In the genomic region with DNA sequence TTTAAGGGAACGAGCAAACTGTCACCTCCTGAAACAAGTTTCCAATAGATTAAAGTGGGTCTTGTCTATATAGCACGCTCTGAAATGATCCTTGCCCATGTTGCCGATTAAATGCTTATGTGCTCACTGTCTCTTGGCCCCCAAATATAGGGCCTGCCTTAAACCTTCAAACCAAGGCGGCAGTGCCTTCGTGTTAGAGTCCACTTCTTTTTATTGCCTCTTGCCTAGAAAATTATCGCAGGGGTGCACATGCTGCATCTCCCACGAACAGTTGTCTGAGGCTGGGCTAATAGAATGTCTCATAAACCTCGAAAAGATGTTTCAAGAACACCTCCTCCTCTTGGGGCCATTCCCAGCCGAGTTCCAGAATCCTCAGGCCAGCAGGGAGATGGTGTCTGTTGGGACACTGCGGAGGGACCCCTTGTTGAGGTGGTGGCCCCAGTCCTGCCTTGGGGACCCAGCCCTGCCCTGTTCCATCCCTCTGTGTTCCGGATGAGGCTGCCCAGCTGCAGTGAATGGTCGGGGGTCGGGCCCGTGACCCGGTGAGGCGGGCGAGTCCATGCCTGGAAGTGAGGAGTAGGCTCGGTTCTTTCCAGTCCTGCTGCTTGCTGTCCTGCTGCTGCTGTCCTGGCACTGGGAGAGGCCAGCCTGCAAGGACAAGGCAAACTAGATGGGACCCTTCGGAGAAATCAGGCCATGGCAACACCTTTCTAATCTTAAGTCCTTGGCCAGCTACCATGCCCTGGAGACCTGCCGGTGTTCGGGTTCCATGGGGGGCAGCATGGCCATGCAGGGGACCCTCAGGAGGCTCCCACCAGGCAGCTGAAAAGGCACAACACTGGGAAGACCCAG, we compare ENCODE assay signal across 15 cellular contexts. TPM values are rescaled to one million over a fixed set of nuclear protein-coding genes. Genes with fewer than 3 reads are reported as not detected.
A peak's percentile ranks its signal among the peaks of the same experiment; 100 is the strongest.
DNase-seq lines count a peak whose midpoint lies in the region; ATAC-seq, FAIRE-seq and TF ChIP-seq lines count a peak whose summit lies in the region.
"Had no signal": no experiment of that assay in that cellular context is flagged by ENCODE, and none has a peak within 500 bp of the region (broad histone marks: within the 10 kb centered on the region; RNA-seq: fewer than 3 reads in every experiment).

No MANE protein-coding gene starts in this region.

- H3K27ac ChIP-seq in left ventricle myocardium inferior (replicated peaks) = no peak overlapping the region
- peak overlapping the region; percentile 98 for H3K27ac ChIP-seq in Panc1 (ENCODE audit: low read length)
- H3K27ac ChIP-seq in kidney (ENCODE audit: low read depth in 2 of 2, low read length in 2 of 2) = no peak overlapping the region
- H3K27ac ChIP-seq: A549, SK-N-MC had no signal

- H3K4me1 ChIP-seq in left ventricle myocardium inferior (peaks cover 35% of the 10 kb centered on the region), Panc1 (ENCODE audit: control insufficient read depth, insufficient read depth, low read length) (peaks cover 60% of the 10 kb centered on the region), kidney (ENCODE audit: control insufficient read depth in 1 of 2, insufficient read depth in 1 of 2, low read depth in 1 of 2, low read length in 2 of 2) (peaks cover 7 to 26% of the 10 kb centered on the region in 2 donors)
- H3K4me1 ChIP-seq: A549 had no signal

- peaks cover 8% of the 10 kb centered on the region for H3K27me3 Mint-ChIP-seq in endothelial cell (ENCODE audit: unreplicated experiment)

- no peaks in the 10 kb centered on the region for H3K9me3 ChIP-seq in left ventricle myocardium inferior (replicated peaks)
- no peaks in the 10 kb centered on the region for H3K9me3 ChIP-seq in Panc1 (ENCODE audit: control insufficient read depth, insufficient read depth, low read depth, low read length)
- H3K9me3 ChIP-seq in kidney (ENCODE audit: control insufficient read depth in 1 of 2, low read length in 2 of 2) = no peaks in the 10 kb centered on the region

- ATAC-seq in left ventricle myocardium superior (no peak), Panc1 (no peak), GM19395 (IDR thresholded peaks at IDR 0.05; ENCODE audit: unreplicated experiment) (no peak), left lobe of liver (no peak)
- ATAC-seq: A549 had no signal

- H3K27me3 ChIP-seq in left ventricle myocardium inferior (ENCODE audit: low read depth) = peaks cover 36% of the 10 kb centered on the region
- no peaks in the 10 kb centered on the region for H3K27me3 ChIP-seq in Panc1 (ENCODE audit: control insufficient read depth, insufficient read depth, low read length)

- no peak overlapping the region for H3K4me3 Mint-ChIP-seq in endothelial cell (ENCODE audit: unreplicated experiment)
- H3K4me3 Mint-ChIP-seq: CD4-positive, CD25-positive, alpha-beta regulatory T cell had no signal

- no peak for TF ChIP-seq CTCF in left ventricle myocardium inferior (IDR thresholded peaks at IDR 0.05; ENCODE audit: borderline replicate concordance)
- no peak for TF ChIP-seq CTCF in Panc1 (IDR thresholded peaks at IDR 0.05)
- no peak for TF ChIP-seq CTCF in kidney (IDR thresholded peaks at IDR 0.05; ENCODE audit: borderline replicate concordance, extremely low read depth, insufficient read depth)
- TF ChIP-seq CTCF in endothelial cell (IDR thresholded peaks at IDR 0.05; ENCODE audit: unreplicated experiment) = no peak

- H3K36me3 Mint-ChIP-seq in endothelial cell (ENCODE audit: low read depth, unreplicated experiment) = no peaks in the 10 kb centered on the region
- H3K36me3 Mint-ChIP-seq: CD4-positive, CD25-positive, alpha-beta regulatory T cell had no signal

- intact Hi-C loops in left ventricle myocardium superior (cut with micrococcal nuclease) (loop anchor here (10.0 kb wide), 1 partner anchor 183 kb away; the partner anchor contains the start of gene RBBP8NL), left ventricle myocardium inferior (cut with micrococcal nuclease) (no loop called here), Panc1 (cut with micrococcal nuclease; ENCODE audit: unreplicated experiment) (loop anchor here (5.0 kb wide), 1 partner anchor 115 kb away; no protein-coding TSS in a partner anchor), kidney (cut with DNase I) (no loop called here)

- peak; percentile 10 for DNase-seq in left ventricle myocardium superior
- DNase-seq in left ventricle myocardium inferior = no peak
- no peak for DNase-seq in Panc1 (ENCODE audit: low read depth, low spot score)
- peak; percentile 71 for DNase-seq in kidney
- DNase-seq in endothelial cell (ENCODE audit: low spot score) = no peak
- no peak for DNase-seq in left lobe of liver (ENCODE audit: low spot score)
- DNase-seq: CD4-positive, CD25-positive, alpha-beta regulatory T cell; DMS53; Karpas-422; NCI-H2029 treated with DMSO at 0.1 percent for 48 hours had no signal

- in situ Hi-C loops in Panc1 (cut with HindIII; ENCODE audit: low pct_unique_long_range_greater_than_20kb, low sequenced_read_pairs) = no loop called here

- CTCF ChIA-PET in Panc1 (lab: Charles Lee) = interaction anchor here (1.4 kb wide), 1 partner anchor 108 kb away, joined by 3 read pairs; no protein-coding TSS in a partner anchor

- POLR2A ChIA-PET in Panc1 (lab: Charles Lee) = no interaction called here

- no TSS peak for BruUV-seq in Panc1 (replicated peaks; lab: Mats Ljungman, UMichigan)

- no peaks in the 10 kb centered on the region for H3K9me3 Mint-ChIP-seq in endothelial cell (ENCODE audit: unreplicated experiment)

- H3K4me3 ChIP-seq in left ventricle myocardium inferior (no peak overlapping the region), Panc1 (ENCODE audit: low read depth in 2 of 2, low read length in 2 of 2) (no peak overlapping the region), kidney (ENCODE audit: low read length in 2 of 2) (no peak overlapping the region)
- H3K4me3 ChIP-seq: A549, SK-N-MC had no signal

- no peak for FAIRE-seq in kidney (lab: Jason Lieb, UNC)
- FAIRE-seq: A549, G401.6, GM12892 had no signal

- H3K36me3 ChIP-seq in left ventricle myocardium inferior (no peaks in the 10 kb centered on the region), Panc1 (ENCODE audit: control insufficient read depth, insufficient read depth, low read length) (no peaks in the 10 kb centered on the region), kidney (ENCODE audit: control insufficient read depth in 1 of 2, insufficient read depth in 2 of 2, low read length in 2 of 2) (no peaks in the 10 kb centered on the region)

- no peak overlapping the region for H3K9ac ChIP-seq in kidney (ENCODE audit: low read length in 2 of 2)

- H3K27ac Mint-ChIP-seq in endothelial cell (ENCODE audit: unreplicated experiment) = no peak overlapping the region
- H3K27ac Mint-ChIP-seq: CD4-positive, CD25-positive, alpha-beta regulatory T cell had no signal

- H3K4me1 Mint-ChIP-seq in endothelial cell (ENCODE audit: unreplicated experiment) = peaks cover 3% of the 10 kb centered on the region

RNA-seq across cellular contexts. Expression of gene SLCO4A1, which starts 34.7 kb away (rescaled TPM):
- total RNA-seq in left ventricle myocardium superior (9.4 TPM), left ventricle myocardium inferior (12.7 TPM), Panc1 (2021; ENCODE audit: unreplicated experiment) (167 TPM), kidney (80.3 TPM), endothelial cell (ENCODE audit: unreplicated experiment) (1.4 TPM), left lobe of liver (1.7 TPM)
- polyA plus RNA-seq in Panc1 (2012; ENCODE audit: insufficient read length) = 145 TPM
- polyA plus RNA-seq in kidney (ENCODE audit: insufficient read depth, low read depth, low replicate concordance) = 12.4 TPM

Comparison
In these comparisons a context has a peak if more than half of its experiments do, and no peak if none do; other contexts are left out.
1. DNase-seq: peak in left ventricle myocardium superior (single experiment) and kidney (single experiment); none in left ventricle myocardium inferior (single experiment), Panc1 (single experiment), endothelial cell (single experiment) and left lobe of liver (single experiment).
2. intact Hi-C loops: an anchor here in left ventricle myocardium superior (10.0 kb wide) and Panc1 (5.0 kb wide); none called in left ventricle myocardium inferior and kidney.